8 cellular contexts compared by ENCODE assay signal in the genomic region with DNA sequence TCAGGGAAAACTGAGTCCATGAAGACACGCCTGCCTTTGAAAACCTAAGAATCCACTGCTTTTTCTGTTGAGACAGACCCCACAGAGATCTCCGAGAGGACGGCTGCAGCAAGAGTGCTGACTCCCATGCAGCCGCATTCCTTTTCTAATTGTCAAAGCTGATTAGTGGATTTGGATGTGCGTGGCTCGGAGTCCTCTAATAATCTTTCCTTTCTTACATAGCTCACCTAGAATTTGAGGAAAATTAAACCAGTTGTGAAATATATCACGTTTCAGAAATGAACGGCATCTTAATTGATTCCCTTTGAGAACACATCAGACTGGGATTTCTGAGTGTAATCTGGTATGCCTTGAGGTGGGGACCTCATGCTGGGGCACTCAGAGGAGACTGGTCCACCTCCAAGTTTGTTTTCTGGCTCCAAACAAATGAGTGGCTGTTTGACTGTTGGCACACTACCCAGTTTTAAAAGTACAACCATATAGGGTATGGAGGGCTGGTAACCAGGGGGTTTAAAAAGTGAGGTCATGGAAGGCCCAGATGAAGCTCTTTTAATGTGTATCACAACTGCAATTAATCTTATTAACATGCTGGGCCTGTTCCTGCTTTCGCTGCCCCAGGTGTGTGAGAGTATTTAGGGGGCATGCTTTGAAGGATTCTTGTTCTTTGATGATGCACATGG.
A peak's percentile ranks its signal among the peaks of the same experiment; 100 is the strongest.
DNase-seq lines count a peak whose midpoint lies in the region; ATAC-seq, FAIRE-seq and TF ChIP-seq lines count a peak whose summit lies in the region.

No MANE protein-coding gene starts in this region.

- no peak for FAIRE-seq in HepG2 (lab: Jason Lieb, UNC)

- peaks cover 19% of the 10 kb centered on the region for H3K79me2 ChIP-seq in HepG2 (ENCODE audit: insufficient read depth, low read length)

- no peak for ATAC-seq in HepG2
- no peak for ATAC-seq in right lobe of liver
- ATAC-seq in left lung: no peak
- ATAC-seq in HG03439 (IDR thresholded peaks at IDR 0.05; ENCODE audit: unreplicated experiment): no peak

- BruUV-seq in HepG2 (replicated peaks; lab: Mats Ljungman, UMichigan): no TSS peak

- TF ChIP-seq CTCF in HepG2 (CRISPR knock-in tag; IDR thresholded peaks at IDR 0.05) (no peak), right lobe of liver (IDR thresholded peaks at IDR 0.05) (no peak), VCaP (conservative IDR thresholded peaks at IDR 0.05) (no peak), left lung (IDR thresholded peaks at IDR 0.05) (no peak)

- no peak overlapping the region for H2AFZ ChIP-seq in HepG2 (ENCODE audit: low read length)

- H3K27ac ChIP-seq in HepG2 (ENCODE audit: extremely low read length, insufficient read depth, low read length): peak overlapping the region; percentile 47
- H3K27ac ChIP-seq in right lobe of liver: no peak overlapping the region
- H3K27ac ChIP-seq in VCaP: peak overlapping the region; percentile 98
- H3K27ac ChIP-seq in left lung: peak overlapping the region; percentile 37 to 81

- no peak overlapping the region for H3K9ac ChIP-seq in HepG2 (ENCODE audit: insufficient read depth, low read depth, low read length)

- H3K27me3 ChIP-seq in HepG2 (ENCODE audit: control insufficient read depth in 1 of 2, insufficient read depth in 2 of 2, low read length in 2 of 2) (no peaks in the 10 kb centered on the region), right lobe of liver (no peaks in the 10 kb centered on the region), left lung (no peaks in the 10 kb centered on the region)

- H3K36me3 ChIP-seq in HepG2 (replicated peaks in 1 of 2; ENCODE audit: control insufficient read depth in 1 of 2, insufficient read depth in 2 of 2, low read length in 2 of 2) (no peaks in the 10 kb centered on the region), right lobe of liver (no peaks in the 10 kb centered on the region), left lung (no peaks in the 10 kb centered on the region)

- TF ChIP-seq POLR2A in HepG2 (IDR thresholded peaks at IDR 0.05; ENCODE audit: insufficient read depth in 1 of 2, low read depth in 2 of 2, low read length in 2 of 2) (no peak), right lobe of liver (IDR thresholded peaks at IDR 0.05) (no peak)

- DNase-seq in HepG2 (ENCODE audit: low spot score) (peak; percentile 32), right lobe of liver (no peak), left lung (no peak), glomerular visceral epithelial cell (ENCODE audit: extremely low spot score) (no peak), SIG-M5 treated with dmso at 0.1 percent for 504 hours (lab: John Stamatoyannopoulos, UW; ENCODE audit: unreplicated experiment) (no peak), NCI-H187 (lab: John Stamatoyannopoulos, UW) (no peak)

- in situ Hi-C loops in HepG2 (cut with HindIII; ENCODE audit: extremely low pct_ligation_motif_present, low pct_unique_long_range_greater_than_20kb): no loop called here

- TF ChIP-seq EP300 in HepG2 (IDR thresholded peaks at IDR 0.05; ENCODE audit: low read depth in 2 of 2, low read length in 2 of 2) (no peak), HepG2 (CRISPR knock-in tag; IDR thresholded peaks at IDR 0.05; ENCODE audit: borderline replicate concordance) (no peak)

- CTCF ChIA-PET in HepG2 (lab: Yijun Ruan, JAX; ENCODE audit: low intra/inter-chr PET ratio, low total read pairs): no interaction called here

- no peak overlapping the region for H3K4me3 ChIP-seq in HepG2 (replicated peaks in 1 of 3; ENCODE audit: insufficient read depth in 1 of 3, low read depth in 2 of 3, low read length in 3 of 3)
- no peak overlapping the region for H3K4me3 ChIP-seq in right lobe of liver
- no peak overlapping the region for H3K4me3 ChIP-seq in left lung

- peaks cover 3% of the 10 kb centered on the region; the same call in 1 of the 2 replicates for H4K20me1 ChIP-seq in HepG2 (ENCODE audit: insufficient read depth, low read length)

- TF ChIP-seq RAD21 in HepG2 (CRISPR knock-in tag; IDR thresholded peaks at IDR 0.05): no peak

- no peaks in the 10 kb centered on the region for H3K9me3 ChIP-seq in HepG2 (ENCODE audit: low read length)
- H3K9me3 ChIP-seq in right lobe of liver: no peaks in the 10 kb centered on the region
- no peaks in the 10 kb centered on the region for H3K9me3 ChIP-seq in left lung

- intact Hi-C loops in HepG2 (cut with micrococcal nuclease; ENCODE audit: unreplicated experiment): loop anchor here (2.0 kb wide), 1 partner anchor 17 kb away; no protein-coding TSS in a partner anchor
- intact Hi-C loops in right lobe of liver (cut with DNase I): no loop called here
- intact Hi-C loops in left lung (cut with DNase I): no loop called here

- H3K4me2 ChIP-seq in HepG2 (ENCODE audit: low read depth, low read length): no peak overlapping the region

- H3K4me1 ChIP-seq in HepG2 (ENCODE audit: insufficient read depth, low read length) (peaks cover 72% of the 10 kb centered on the region), right lobe of liver (peaks cover 0 to 20% (median 5%) of the 10 kb centered on the region in 4 donors), left lung (peaks cover 59 to 100% of the 10 kb centered on the region in 2 donors)

- POLR2A ChIA-PET in HepG2 (lab: Yijun Ruan, JAX): interaction anchor here (1.7 kb wide), 1 partner anchor 64 kb away, joined by 4 read pairs; no protein-coding TSS in a partner anchor

- WGBS in HepG2 (ENCODE audit: low lambda C conversion rate): 90% methylated on average over 9 of the region's 9 CpGs
- WGBS in right lobe of liver (ENCODE audit: insufficient coverage, low coverage, low lambda C conversion rate, missing lambda C conversion rate): 67% methylated on average over 8 of the region's 9 CpGs

TF ChIP-seq in HepG2, 621 proteins besides CTCF, POLR2A, EP300 and RAD21:
- TF ChIP-seq SMC3 (IDR thresholded peaks at IDR 0.05; ENCODE audit: low read length) (no peak), RFX1 (IDR thresholded peaks at IDR 0.05) (no peak), SNAI1 (CRISPR knock-in tag; IDR thresholded peaks at IDR 0.05; ENCODE audit: borderline replicate concordance) (no peak), FIP1L1 (IDR thresholded peaks at IDR 0.05; ENCODE audit: borderline replicate concordance, insufficient read depth, low read depth, low read length) (no peak), SP1 (IDR thresholded peaks at IDR 0.05) (no peak), SP1 (CRISPR knock-in tag; IDR thresholded peaks at IDR 0.05) (no peak), REXO4 (CRISPR knock-in tag; IDR thresholded peaks at IDR 0.05; ENCODE audit: borderline replicate concordance) (no peak), RXRB (CRISPR knock-in tag; IDR thresholded peaks at IDR 0.05; ENCODE audit: borderline replicate concordance) (no peak), ZNF557 (CRISPR knock-in tag; IDR thresholded peaks at IDR 0.05) (no peak), ZNF503 (CRISPR knock-in tag; IDR thresholded peaks at IDR 0.05) (no peak), ZNF512B (CRISPR knock-in tag; IDR thresholded peaks at IDR 0.05; ENCODE audit: borderline replicate concordance) (no peak), ZNF468 (CRISPR knock-in tag; IDR thresholded peaks at IDR 0.05) (no peak), SAP130 (CRISPR knock-in tag; IDR thresholded peaks at IDR 0.05; ENCODE audit: low read depth) (no peak)
- TF ChIP-seq, protein P1, sequence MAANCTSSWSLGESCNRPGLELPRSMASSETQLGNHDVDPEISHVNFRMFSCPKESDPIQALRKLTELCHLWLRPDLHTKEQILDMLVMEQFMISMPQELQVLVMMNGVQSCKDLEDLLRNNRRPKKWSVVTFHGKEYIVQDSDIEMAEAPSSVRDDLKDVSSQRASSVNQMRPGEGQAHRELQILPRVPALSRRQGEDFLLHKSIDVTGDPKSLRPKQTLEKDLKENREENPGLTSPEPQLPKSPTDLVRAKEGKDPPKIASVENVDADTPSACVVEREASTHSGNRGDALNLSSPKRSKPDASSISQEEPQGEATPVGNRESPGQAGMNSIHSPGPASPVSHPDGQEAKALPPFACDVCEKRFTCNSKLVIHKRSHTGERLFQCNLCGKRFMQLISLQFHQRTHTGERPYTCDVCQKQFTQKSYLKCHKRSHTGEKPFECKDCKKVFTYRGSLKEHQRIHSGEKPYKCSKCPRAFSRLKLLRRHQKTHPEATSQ (CRISPR knock-in tag; IDR thresholded peaks at IDR 0.05; ENCODE audit: borderline replicate concordance): no peak

Comparison
In these comparisons a context has a peak if more than half of its experiments do, and no peak if none do; other contexts are left out.
1. H3K27ac ChIP-seq: peak in HepG2 (single experiment), VCaP (single experiment) and left lung (2 of 2); none in right lobe of liver (0 of 3).